In the genomic region with DNA sequence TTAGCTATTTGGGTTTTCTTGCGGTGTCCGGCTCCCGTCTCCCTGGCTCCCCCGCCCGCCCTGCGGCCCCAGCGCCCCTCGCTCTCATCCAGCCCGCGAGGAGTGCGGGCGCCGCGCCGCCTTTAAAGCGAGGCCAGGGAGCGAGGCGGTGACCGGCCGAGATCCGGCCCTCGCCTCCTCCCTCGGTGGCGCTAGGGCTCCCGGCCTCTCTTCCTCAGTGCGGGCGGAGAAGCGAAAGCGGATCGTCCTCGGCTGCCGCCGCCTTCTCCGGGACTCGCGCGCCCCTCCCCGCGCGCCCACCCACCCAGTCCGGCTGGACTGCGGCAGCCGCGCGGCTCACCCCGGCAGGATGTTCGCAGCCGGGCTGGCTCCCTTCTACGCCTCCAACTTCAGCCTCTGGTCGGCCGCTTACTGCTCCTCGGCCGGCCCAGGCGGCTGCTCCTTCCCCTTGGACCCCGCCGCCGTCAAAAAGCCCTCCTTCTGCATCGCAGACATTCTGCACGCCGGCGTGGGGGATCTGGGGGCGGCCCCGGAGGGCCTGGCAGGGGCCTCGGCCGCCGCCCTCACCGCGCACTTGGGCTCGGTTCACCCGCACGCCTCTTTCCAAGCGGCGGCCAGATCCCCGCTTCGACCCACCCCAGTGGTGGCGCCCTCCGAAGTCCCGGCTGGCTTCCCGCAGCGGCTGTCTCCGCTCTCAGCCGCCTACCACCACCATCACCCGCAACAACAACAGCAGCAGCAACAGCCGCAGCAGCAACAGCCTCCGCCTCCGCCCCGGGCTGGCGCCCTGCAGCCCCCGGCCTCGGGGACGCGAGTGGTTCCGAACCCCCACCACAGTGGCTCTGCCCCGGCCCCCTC, we compare ENCODE assay signal across 1 cellular context.
TF ChIP-seq lines count a peak whose summit lies in the region.

No MANE protein-coding gene starts in this region.

TF ChIP-seq in H1, 55 proteins besides CTCF, POLR2A, EP300 and RAD21 (continued from another document):
- TF ChIP-seq, protein P1, sequence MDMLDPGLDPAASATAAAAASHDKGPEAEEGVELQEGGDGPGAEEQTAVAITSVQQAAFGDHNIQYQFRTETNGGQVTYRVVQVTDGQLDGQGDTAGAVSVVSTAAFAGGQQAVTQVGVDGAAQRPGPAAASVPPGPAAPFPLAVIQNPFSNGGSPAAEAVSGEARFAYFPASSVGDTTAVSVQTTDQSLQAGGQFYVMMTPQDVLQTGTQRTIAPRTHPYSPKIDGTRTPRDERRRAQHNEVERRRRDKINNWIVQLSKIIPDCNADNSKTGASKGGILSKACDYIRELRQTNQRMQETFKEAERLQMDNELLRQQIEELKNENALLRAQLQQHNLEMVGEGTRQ (IDR thresholded peaks at IDR 0.05; ENCODE audit: low read length), result no peak
- TF ChIP-seq RXRA (IDR thresholded peaks at IDR 0.05; ENCODE audit: insufficient read depth, low read depth, low read length) (no peak), RFX5 (IDR thresholded peaks at IDR 0.05; ENCODE audit: borderline replicate concordance, low read depth, low read length) (no peak), KDM4A (IDR thresholded peaks at IDR 0.05; ENCODE audit: low read depth, low read length, severe bottlenecking) (peak; percentile 14), RBBP5 (IDR thresholded peaks at IDR 0.05; ENCODE audit: borderline replicate concordance, low read depth, low read length) (0 out of 2 replicates have a peak, but pooled peaks have one; percentile 62), EZH2 (IDR thresholded peaks at IDR 0.05; ENCODE audit: low read depth, low read length, severe bottlenecking) (peak; percentile 70), CTBP2 (IDR thresholded peaks at IDR 0.05; ENCODE audit: borderline replicate concordance, insufficient read depth, insufficient read length, low read length) (no peak), CBX8 (IDR thresholded peaks at IDR 0.05; ENCODE audit: borderline replicate concordance, low read depth, low read length) (peak; percentile 93; the same call in 1 of the 2 replicates), EGR1 (IDR thresholded peaks at IDR 0.05; ENCODE audit: borderline replicate concordance, low read depth, low read length) (peak; percentile 39; the same call in 1 of the 2 replicates), BRCA1 (IDR thresholded peaks at IDR 0.05; ENCODE audit: low read depth, low read length) (no peak), SUZ12 (IDR thresholded peaks at IDR 0.05; ENCODE audit: low read length) (peak; percentile 73)
- TF ChIP-seq, protein P2, sequence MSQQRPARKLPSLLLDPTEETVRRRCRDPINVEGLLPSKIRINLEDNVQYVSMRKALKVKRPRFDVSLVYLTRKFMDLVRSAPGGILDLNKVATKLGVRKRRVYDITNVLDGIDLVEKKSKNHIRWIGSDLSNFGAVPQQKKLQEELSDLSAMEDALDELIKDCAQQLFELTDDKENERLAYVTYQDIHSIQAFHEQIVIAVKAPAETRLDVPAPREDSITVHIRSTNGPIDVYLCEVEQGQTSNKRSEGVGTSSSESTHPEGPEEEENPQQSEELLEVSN (IDR thresholded peaks at IDR 0.05), result 0 out of 2 replicates have a peak, but pooled peaks have one; percentile 20
